In genomic region chr7:37445800-37446199, GRCh38 we compare ENCODE assay signal across 14 cellular contexts. TPM values are rescaled to one million over a fixed set of nuclear protein-coding genes. Genes with fewer than 3 reads are reported as not detected.
DNase-seq lines count a peak whose midpoint lies in the region; ATAC-seq and TF ChIP-seq lines count a peak whose summit lies in the region.
"Had no signal": no experiment of that assay in that cellular context is flagged by ENCODE, and none has a peak within 500 bp of the region (broad histone marks: within the 10 kb centered on the region; RNA-seq: fewer than 3 reads in every experiment).

No MANE protein-coding gene starts in this region.

- 96% methylated on average over 1 of the region's 1 CpG for WGBS in suprapubic skin

- peak overlapping the region; percentile 23 for H3K27ac Mint-ChIP-seq in activated CD8-positive, alpha-beta T cell treated with anti-CD3 and anti-CD28 coated beads for 36 hours
- H3K27ac Mint-ChIP-seq in activated CD8-positive, alpha-beta T cell treated with anti-CD3 and anti-CD28 coated beads, Interleukin-2, amount 10 ng/mL, durations not matched to agents 7 days and 5 days = no peak overlapping the region
- peak overlapping the region; percentile 35 for H3K27ac Mint-ChIP-seq in activated CD4-positive, alpha-beta memory T cell treated with anti-CD3 and anti-CD28 coated beads, Interleukin-2, amount 10 ng/mL, durations not matched to agents 7 days and 5 days
- H3K27ac Mint-ChIP-seq: WTC11 had no signal

- H3K4me3 ChIP-seq in suprapubic skin (no peak overlapping the region), left lung (no peak overlapping the region)
- H3K4me3 ChIP-seq: SJSA1 had no signal

- no peak for TF ChIP-seq EP300 in suprapubic skin (IDR thresholded peaks at IDR 0.05)

- no peak for TF ChIP-seq POLR2A in suprapubic skin (IDR thresholded peaks at IDR 0.05)

- POLR2A ChIA-PET in activated CD8-positive, alpha-beta T cell treated with anti-CD3 and anti-CD28 coated beads for 36 hours (lab: Charles Lee) = interaction anchor here (0.8 to 3.0 kb wide), 4 partner anchors 33 to 92 kb away, joined by 3 to 20 read pairs (median 5); no protein-coding TSS in a partner anchor
- POLR2A ChIA-PET in activated CD8-positive, alpha-beta T cell treated with anti-CD3 and anti-CD28 coated beads, Interleukin-2, amount 10 ng/mL, durations not matched to agents 7 days and 5 days (lab: Charles Lee) = no interaction called here
- POLR2A ChIA-PET in activated CD4-positive, alpha-beta memory T cell treated with anti-CD3 and anti-CD28 coated beads, Interleukin-2, amount 10 ng/mL, durations not matched to agents 7 days and 5 days (lab: Charles Lee) = interaction anchor here (1.2 to 5.6 kb wide), 3 partner anchors 13 to 92 kb away, joined by 3 to 56 read pairs (median 4); no protein-coding TSS in a partner anchor

- no peaks in the 10 kb centered on the region for H3K27me3 Mint-ChIP-seq in activated CD8-positive, alpha-beta T cell treated with anti-CD3 and anti-CD28 coated beads for 36 hours
- peaks cover 3% of the 10 kb centered on the region for H3K27me3 Mint-ChIP-seq in activated CD8-positive, alpha-beta T cell treated with anti-CD3 and anti-CD28 coated beads, Interleukin-2, amount 10 ng/mL, durations not matched to agents 7 days and 5 days (ENCODE audit: low read depth)
- H3K27me3 Mint-ChIP-seq in activated CD4-positive, alpha-beta memory T cell treated with anti-CD3 and anti-CD28 coated beads, Interleukin-2, amount 10 ng/mL, durations not matched to agents 7 days and 5 days = no peaks in the 10 kb centered on the region

- H3K27me3 ChIP-seq in suprapubic skin (peaks cover 4% of the 10 kb centered on the region), left lung (peaks cover 0 to 16% of the 10 kb centered on the region in 2 donors)

- H3K4me1 ChIP-seq in suprapubic skin (peaks cover 39% of the 10 kb centered on the region), left lung (peaks cover 3 to 66% of the 10 kb centered on the region in 2 donors)

- H3K9me3 ChIP-seq in suprapubic skin = no peaks in the 10 kb centered on the region
- no peaks in the 10 kb centered on the region for H3K9me3 ChIP-seq in left lung
- H3K9me3 ChIP-seq: SJSA1 had no signal

- H3K9me3 Mint-ChIP-seq in activated CD8-positive, alpha-beta T cell treated with anti-CD3 and anti-CD28 coated beads for 36 hours = no peaks in the 10 kb centered on the region
- no peaks in the 10 kb centered on the region for H3K9me3 Mint-ChIP-seq in activated CD8-positive, alpha-beta T cell treated with anti-CD3 and anti-CD28 coated beads, Interleukin-2, amount 10 ng/mL, durations not matched to agents 7 days and 5 days (ENCODE audit: insufficient read depth)
- no peaks in the 10 kb centered on the region for H3K9me3 Mint-ChIP-seq in activated CD4-positive, alpha-beta memory T cell treated with anti-CD3 and anti-CD28 coated beads, Interleukin-2, amount 10 ng/mL, durations not matched to agents 7 days and 5 days
- H3K9me3 Mint-ChIP-seq: WTC11 had no signal

- TF ChIP-seq CTCF in activated CD8-positive, alpha-beta T cell treated with anti-CD3 and anti-CD28 coated beads for 36 hours (IDR thresholded peaks at IDR 0.05) = no peak
- TF ChIP-seq CTCF in suprapubic skin (IDR thresholded peaks at IDR 0.05) (no peak), left lung (IDR thresholded peaks at IDR 0.05) (no peak)

- intact Hi-C loops in activated CD8-positive, alpha-beta T cell treated with anti-CD3 and anti-CD28 coated beads for 36 hours (cut with micrococcal nuclease) = loop anchor here (5.0 to 10.0 kb wide), 4 partner anchors 33 to 211 kb away; no protein-coding TSS in a partner anchor
- intact Hi-C loops in left lung (cut with DNase I) = no loop called here

- H3K36me3 ChIP-seq in suprapubic skin (no peaks in the 10 kb centered on the region), left lung (no peaks in the 10 kb centered on the region)
- H3K36me3 ChIP-seq: SJSA1 had no signal

- peak overlapping the region; percentile 30 for H3K27ac ChIP-seq in suprapubic skin
- peak overlapping the region in 1 of 2 donors; percentile 97 for H3K27ac ChIP-seq in left lung
- H3K27ac ChIP-seq: SJSA1 had no signal

- DNase-seq in activated CD8-positive, alpha-beta T cell treated with anti-CD3 and anti-CD28 coated beads for 36 hours = no peak
- DNase-seq in activated CD8-positive, alpha-beta T cell treated with anti-CD3 and anti-CD28 coated beads, Interleukin-2, amount 10 ng/mL, durations not matched to agents 7 days and 5 days = no peak
- DNase-seq in activated CD4-positive, alpha-beta memory T cell treated with anti-CD3 and anti-CD28 coated beads, Interleukin-2, amount 10 ng/mL, durations not matched to agents 7 days and 5 days = no peak
- DNase-seq in islet precursor cell (peak; percentile 66), suprapubic skin (ENCODE audit: low spot score in 2 of 2) (no peak), left lung (no peak), kidney glomerular epithelial cell (lab: John Stamatoyannopoulos, UW) (no peak), NCI-H1694 (lab: John Stamatoyannopoulos, UW) (no peak)
- DNase-seq: DND-41, head of caudate nucleus, MM.1S, NCI-H2227 treated with DMSO at 0.1 percent for 48 hours had no signal

- peaks cover 58% of the 10 kb centered on the region for H3K4me1 Mint-ChIP-seq in activated CD8-positive, alpha-beta T cell treated with anti-CD3 and anti-CD28 coated beads for 36 hours (ENCODE audit: low read depth)
- H3K4me1 Mint-ChIP-seq in activated CD8-positive, alpha-beta T cell treated with anti-CD3 and anti-CD28 coated beads, Interleukin-2, amount 10 ng/mL, durations not matched to agents 7 days and 5 days (ENCODE audit: low read depth) = peaks cover 52% of the 10 kb centered on the region
- H3K4me1 Mint-ChIP-seq in activated CD4-positive, alpha-beta memory T cell treated with anti-CD3 and anti-CD28 coated beads, Interleukin-2, amount 10 ng/mL, durations not matched to agents 7 days and 5 days = peaks cover 83% of the 10 kb centered on the region

- no peak overlapping the region for H3K4me3 Mint-ChIP-seq in activated CD8-positive, alpha-beta T cell treated with anti-CD3 and anti-CD28 coated beads for 36 hours
- no peak overlapping the region for H3K4me3 Mint-ChIP-seq in activated CD8-positive, alpha-beta T cell treated with anti-CD3 and anti-CD28 coated beads, Interleukin-2, amount 10 ng/mL, durations not matched to agents 7 days and 5 days
- H3K4me3 Mint-ChIP-seq in activated CD4-positive, alpha-beta memory T cell treated with anti-CD3 and anti-CD28 coated beads, Interleukin-2, amount 10 ng/mL, durations not matched to agents 7 days and 5 days = no peak overlapping the region

- no peak for ATAC-seq in activated CD8-positive, alpha-beta T cell treated with anti-CD3 and anti-CD28 coated beads for 36 hours
- ATAC-seq in activated CD8-positive, alpha-beta T cell treated with anti-CD3 and anti-CD28 coated beads, Interleukin-2, amount 10 ng/mL, durations not matched to agents 7 days and 5 days = no peak
- ATAC-seq in left lung = no peak
- ATAC-seq: WTC11 had no signal

- peaks cover 20% of the 10 kb centered on the region for H3K36me3 Mint-ChIP-seq in activated CD8-positive, alpha-beta T cell treated with anti-CD3 and anti-CD28 coated beads for 36 hours (ENCODE audit: low read depth)
- H3K36me3 Mint-ChIP-seq in activated CD8-positive, alpha-beta T cell treated with anti-CD3 and anti-CD28 coated beads, Interleukin-2, amount 10 ng/mL, durations not matched to agents 7 days and 5 days (ENCODE audit: low read depth) = peaks cover 5% of the 10 kb centered on the region
- H3K36me3 Mint-ChIP-seq in activated CD4-positive, alpha-beta memory T cell treated with anti-CD3 and anti-CD28 coated beads, Interleukin-2, amount 10 ng/mL, durations not matched to agents 7 days and 5 days (ENCODE audit: low read depth) = peaks cover 33% of the 10 kb centered on the region
- H3K36me3 Mint-ChIP-seq: WTC11 had no signal

- CTCF ChIA-PET in activated CD8-positive, alpha-beta T cell treated with anti-CD3 and anti-CD28 coated beads for 36 hours (lab: Charles Lee) = interaction anchor here (1.1 to 4.6 kb wide), 3 partner anchors 93 to 211 kb away, joined by 3 to 53 read pairs (median 3); no protein-coding TSS in a partner anchor
- CTCF ChIA-PET in activated CD8-positive, alpha-beta T cell treated with anti-CD3 and anti-CD28 coated beads, Interleukin-2, amount 10 ng/mL, durations not matched to agents 7 days and 5 days (lab: Charles Lee) = interaction anchor here (1.4 to 1.6 kb wide), 2 partner anchors 35 to 92 kb away, joined by 3 to 5 read pairs; no protein-coding TSS in a partner anchor
- CTCF ChIA-PET in activated CD4-positive, alpha-beta memory T cell treated with anti-CD3 and anti-CD28 coated beads, Interleukin-2, amount 10 ng/mL, durations not matched to agents 7 days and 5 days (lab: Charles Lee) = interaction anchor here (1.3 to 1.5 kb wide), 2 partner anchors 86 to 93 kb away, joined by 3 to 4 read pairs; no protein-coding TSS in a partner anchor

RNA-seq across cellular contexts. Expression of gene ELMO1, which starts 2.9 kb away (rescaled TPM):
- 10 to 100 TPM; 72.8 to 75.3 TPM for total RNA-seq in activated CD8-positive, alpha-beta T cell treated with anti-CD3 and anti-CD28 coated beads for 36 hours
- 10 to 100 TPM; 64.0 to 68.5 TPM for total RNA-seq in activated CD8-positive, alpha-beta T cell treated with anti-CD3 and anti-CD28 coated beads, Interleukin-2, amount 10 ng/mL, durations not matched to agents 7 days and 5 days
- total RNA-seq in activated CD4-positive, alpha-beta memory T cell treated with anti-CD3 and anti-CD28 coated beads, Interleukin-2, amount 10 ng/mL, durations not matched to agents 7 days and 5 days = 100 to 1,000 TPM; 100 to 102 TPM
- total RNA-seq in suprapubic skin (10 to 100 TPM in 3 of 4 donors, 1 to 10 TPM in 1; 9.8 to 49.6 (median 22.2) TPM), left lung (10 to 100 TPM; 18.2 to 51.4 TPM)
- total RNA-seq: SJSA1 had no signal
